ENCODE assay signal across 8 cellular contexts in the genomic region with DNA sequence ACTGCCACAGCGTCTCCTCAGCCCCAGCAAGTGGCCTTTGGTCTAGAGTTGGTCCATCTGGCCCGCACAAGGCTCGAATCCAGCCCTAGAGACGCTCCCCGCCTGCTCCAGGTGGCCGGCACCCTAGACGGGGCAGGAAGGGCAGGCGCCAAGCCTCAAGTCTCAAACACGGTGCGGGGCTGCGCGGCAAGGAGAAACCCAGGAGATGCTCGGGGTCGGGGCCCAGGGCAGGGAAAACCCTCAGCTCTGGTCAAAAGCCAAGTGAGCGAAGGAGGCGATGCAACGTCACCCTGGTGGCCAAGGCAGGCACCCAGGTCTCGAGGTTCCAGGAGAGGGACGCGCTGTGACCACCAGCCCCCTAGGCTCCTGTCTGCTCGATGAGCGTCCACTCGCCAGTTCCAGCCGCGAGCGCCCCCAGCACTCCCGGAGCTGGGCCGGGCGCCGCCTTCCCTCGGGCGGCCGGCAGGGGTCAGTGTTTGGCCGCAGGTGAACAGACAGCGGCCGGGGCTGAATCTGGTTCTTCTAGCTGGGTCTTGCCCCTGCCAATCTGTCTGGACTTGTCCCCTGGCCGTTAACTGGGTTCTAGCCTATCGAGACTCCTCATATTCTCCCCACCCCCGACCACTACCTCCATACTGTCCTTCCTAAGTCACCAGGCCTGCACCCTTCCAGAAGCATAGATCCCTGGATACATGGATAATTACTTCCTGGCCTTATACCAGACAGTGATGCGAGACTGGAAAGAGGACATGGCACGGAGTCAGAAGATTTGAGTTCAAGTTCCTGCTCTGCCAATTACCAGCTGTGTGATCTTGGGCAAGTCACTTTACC. TPM values are rescaled to one million over a fixed set of nuclear protein-coding genes. Genes with fewer than 3 reads are reported as not detected.
DNase-seq lines count a peak whose midpoint lies in the region; ATAC-seq and TF ChIP-seq lines count a peak whose summit lies in the region.

No MANE protein-coding gene starts in this region.

- CTCF ChIA-PET in activated CD4-positive, alpha-beta memory T cell treated with anti-CD3 and anti-CD28 coated beads for 36 hours (lab: Charles Lee) = interaction anchor here (0.6 to 5.8 kb wide), 67 partner anchors 9 to 917 kb away, joined by 3 to 119 read pairs (median 5); partner anchors contain the start of genes ATP5MC1, HOXB13, PRAC1 and PRAC2

- H3K36me3 Mint-ChIP-seq in activated CD4-positive, alpha-beta memory T cell treated with anti-CD3 and anti-CD28 coated beads for 36 hours = no peaks in the 10 kb centered on the region

- peaks cover 0 to 4% of the 10 kb centered on the region in 2 donors for H3K4me1 ChIP-seq in lung (ENCODE audit: control insufficient read depth in 2 of 2, insufficient read depth in 2 of 2, low read length in 2 of 2)

- peaks cover 2% of the 10 kb centered on the region for H3K4me1 Mint-ChIP-seq in activated CD4-positive, alpha-beta memory T cell treated with anti-CD3 and anti-CD28 coated beads for 36 hours (ENCODE audit: low read depth)

- no peaks in the 10 kb centered on the region for H3K36me3 ChIP-seq in lung (ENCODE audit: control insufficient read depth in 2 of 2, insufficient read depth in 2 of 2, low read length in 2 of 2)

- H3K27ac Mint-ChIP-seq in activated CD4-positive, alpha-beta memory T cell treated with anti-CD3 and anti-CD28 coated beads for 36 hours = no peak overlapping the region

- peak; percentile 74 for TF ChIP-seq CTCF in lung (IDR thresholded peaks at IDR 0.05; ENCODE audit: control extremely low read depth, extremely low read depth)

- in situ Hi-C loops in Caki2 (cut with HindIII; ENCODE audit: low pct_unique_long_range_greater_than_20kb, low sequenced_read_pairs) = no loop called here

- no peaks in the 10 kb centered on the region for H3K9me3 ChIP-seq in lung (ENCODE audit: control insufficient read depth in 2 of 2, insufficient read depth in 1 of 2, low read length in 1 of 2)

- 8 to 9% methylated on average over 39 to 41 of the region's 41 CpGs for WGBS in lung, 2 donors

- peaks cover 2% of the 10 kb centered on the region for H3K27me3 ChIP-seq in lung (ENCODE audit: control insufficient read depth, insufficient read depth)

- H3K27me3 Mint-ChIP-seq in activated CD4-positive, alpha-beta memory T cell treated with anti-CD3 and anti-CD28 coated beads for 36 hours = peaks cover 29% of the 10 kb centered on the region

- DNase-seq in Caki2 (ENCODE audit: low read depth) (peak; percentile 44), NCI-H748 (lab: John Stamatoyannopoulos, UW; ENCODE audit: unreplicated experiment) (peak; percentile 73), lung (ENCODE audit: low spot score) (peak; percentile 49)
- DNase-seq in activated CD4-positive, alpha-beta memory T cell treated with anti-CD3 and anti-CD28 coated beads for 36 hours = peak; percentile 79
- DNase-seq in effector CD4-positive, alpha-beta T cell = peak; percentile 60
- peak; percentile 42 for DNase-seq in stimulated activated CD8-positive, alpha-beta memory T cell treated with anti-CD3 and anti-CD28 coated beads, Interleukin-15, amount 100 ng/mL, for 1 hour (ENCODE audit: low read depth)

- no peak overlapping the region for H3K27ac ChIP-seq in lung (ENCODE audit: low read depth in 1 of 2, low read length in 1 of 2)

- no peak overlapping the region for H3K4me3 ChIP-seq in lung

- POLR2A ChIA-PET in activated CD4-positive, alpha-beta memory T cell treated with anti-CD3 and anti-CD28 coated beads for 36 hours (lab: Charles Lee) = interaction anchor here (0.6 kb wide), 1 partner anchor 113 kb away, joined by 3 read pairs; no protein-coding TSS in a partner anchor

- H3K9me3 Mint-ChIP-seq in activated CD4-positive, alpha-beta memory T cell treated with anti-CD3 and anti-CD28 coated beads for 36 hours = no peaks in the 10 kb centered on the region

- H3K4me3 Mint-ChIP-seq in activated CD4-positive, alpha-beta memory T cell treated with anti-CD3 and anti-CD28 coated beads for 36 hours = no peak overlapping the region

- intact Hi-C loops in activated CD4-positive, alpha-beta memory T cell treated with anti-CD3 and anti-CD28 coated beads for 36 hours (cut with micrococcal nuclease) = loop anchor here (2.0 to 5.0 kb wide), 3 partner anchors 44 to 200 kb away; partner anchors contain the start of genes PRAC1 and PRAC2

- ATAC-seq in HG02798 (IDR thresholded peaks at IDR 0.05; ENCODE audit: poor library complexity, unreplicated experiment) = peak; percentile 60
- ATAC-seq in lung (ENCODE audit: insufficient read depth, low FRiP score) = peak; percentile 82
- ATAC-seq in HG03520 (IDR thresholded peaks at IDR 0.05; ENCODE audit: unreplicated experiment) = no peak

RNA-seq across cellular contexts. Expression of gene PRAC1, which starts 44.0 kb away (rescaled TPM):
- total RNA-seq in Caki2 (2014; rRNA removed; shearing (Covaris generic); ENCODE audit: low replicate concordance) = not detected in 2 replicates
- not detected for total RNA-seq in activated CD4-positive, alpha-beta memory T cell treated with anti-CD3 and anti-CD28 coated beads for 36 hours
- total RNA-seq in lung = not detected
- not detected for polyA plus RNA-seq in lung

RNA-seq across cellular contexts. Expression of gene PRAC2, which starts 44.6 kb away (rescaled TPM):
- not detected in 2 replicates for total RNA-seq in Caki2 (2014; rRNA removed; shearing (Covaris generic); ENCODE audit: low replicate concordance)
- not detected for total RNA-seq in activated CD4-positive, alpha-beta memory T cell treated with anti-CD3 and anti-CD28 coated beads for 36 hours
- total RNA-seq in lung = not detected
- polyA plus RNA-seq in lung = not detected

RNA-seq across cellular contexts. Expression of gene HOXB13, which starts 50.2 kb away (rescaled TPM):
- total RNA-seq in Caki2 (2014; rRNA removed; shearing (Covaris generic); ENCODE audit: low replicate concordance) = 6.5 and 6.9 TPM in 2 replicates
- total RNA-seq in activated CD4-positive, alpha-beta memory T cell treated with anti-CD3 and anti-CD28 coated beads for 36 hours = not detected
- total RNA-seq in lung = not detected
- polyA plus RNA-seq in lung = not detected

RNA-seq across cellular contexts. Expression of gene HOXB9, which starts 52.2 kb away (rescaled TPM):
- total RNA-seq in Caki2 (2014; rRNA removed; shearing (Covaris generic); ENCODE audit: low replicate concordance) = 0.84 and 2.1 TPM in 2 replicates
- 1 to 10 TPM; 1.4 to 1.5 TPM for total RNA-seq in activated CD4-positive, alpha-beta memory T cell treated with anti-CD3 and anti-CD28 coated beads for 36 hours
- total RNA-seq in lung = under 1 TPM in 1 of 2 donors, not detected in 1; 0.18 TPM
- polyA plus RNA-seq in lung = not detected
